Comparison of ENCODE assay signal across 21 cellular contexts in the genomic region with DNA sequence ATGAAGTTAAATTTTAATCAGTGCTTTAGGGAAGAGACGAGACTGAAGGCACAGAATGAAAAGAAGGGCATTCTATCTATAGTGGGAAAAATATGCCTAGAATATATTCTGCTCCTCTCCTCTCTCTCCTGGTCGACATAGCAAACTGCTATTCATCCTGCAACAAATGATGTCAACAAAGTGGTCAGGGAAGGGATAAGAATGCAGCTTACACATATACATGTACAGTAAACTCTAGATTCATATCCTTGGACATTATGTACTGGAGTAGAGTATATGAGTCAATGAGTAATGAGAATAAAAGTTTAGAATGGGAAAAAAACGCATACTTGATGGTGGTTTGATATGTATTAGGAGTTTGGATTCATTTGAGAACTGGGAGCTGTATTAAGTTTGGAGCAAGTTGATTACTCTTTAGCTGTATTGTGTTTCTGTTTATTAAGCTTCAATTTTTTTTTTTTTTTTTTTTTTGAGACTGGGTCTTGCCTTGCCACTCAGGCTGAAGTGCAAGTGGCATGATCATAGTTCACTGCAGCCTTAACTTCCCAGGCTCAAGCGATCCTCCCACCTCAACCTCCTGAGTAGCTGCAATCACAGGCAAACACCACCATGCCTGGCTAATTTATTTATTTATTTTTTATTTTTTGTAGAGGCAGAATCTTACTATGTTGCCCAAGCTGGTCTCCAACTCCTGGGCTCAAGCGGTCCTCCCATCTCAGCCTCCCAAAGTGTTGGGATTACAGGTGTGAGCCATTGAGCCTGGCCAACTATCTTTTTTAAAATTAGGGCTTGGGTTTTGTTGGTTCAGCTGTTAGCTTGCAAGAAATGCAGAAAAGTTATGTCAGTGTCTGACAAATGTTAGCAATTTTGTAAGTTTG. TPM values are rescaled to one million over a fixed set of nuclear protein-coding genes. Genes with fewer than 3 reads are reported as not detected.
DNase-seq lines count a peak whose midpoint lies in the region; ATAC-seq, FAIRE-seq and TF ChIP-seq lines count a peak whose summit lies in the region.
"Had no signal": no experiment of that assay in that cellular context is flagged by ENCODE, and none has a peak within 500 bp of the region (broad histone marks: within the 10 kb centered on the region; RNA-seq: fewer than 3 reads in every experiment).

No MANE protein-coding gene starts in this region.

- no peak for TF ChIP-seq CTCF in CD8-positive, alpha-beta T cell (IDR thresholded peaks at IDR 0.05)
- TF ChIP-seq CTCF in brain microvascular endothelial cell (IDR thresholded peaks at IDR 0.05; ENCODE audit: low read depth, low read length, missing control alignments): no peak
- TF ChIP-seq CTCF in tibial nerve (IDR thresholded peaks at IDR 0.05): no peak

- in situ Hi-C loops in brain microvascular endothelial cell (cut with HindIII; ENCODE audit: low pct_ligation_motif_present, low sequenced_read_pairs): no loop called here

- H3K27ac ChIP-seq in CD8-positive, alpha-beta T cell (ENCODE audit: low read depth, low read length): no peak overlapping the region
- H3K27ac ChIP-seq in brain microvascular endothelial cell (no peak overlapping the region), tibial nerve (no peak overlapping the region)
- H3K27ac ChIP-seq: epithelial cell of prostate, upper lobe of right lung had no signal

- TF ChIP-seq POLR2A in GM12891 (IDR thresholded peaks at IDR 0.05; ENCODE audit: low read depth, low read length): peak; percentile 60; the same call in 1 of the 2 replicates
- no peak for TF ChIP-seq POLR2A in tibial nerve (IDR thresholded peaks at IDR 0.05)

- CTCF ChIA-PET in CD8-positive, alpha-beta T cell (lab: Charles Lee): interaction anchor here (0.8 to 2.5 kb wide), 4 partner anchors 12 to 110 kb away, joined by 3 to 8 read pairs (median 4); no protein-coding TSS in a partner anchor
- CTCF ChIA-PET in activated CD4-positive, alpha-beta memory T cell treated with anti-CD3 and anti-CD28 coated beads for 36 hours (lab: Charles Lee): interaction anchor here (0.7 kb wide), 1 partner anchor 121 kb away, joined by 3 read pairs; no protein-coding TSS in a partner anchor

- 81 to 82% methylated on average over 5 of the region's 5 CpGs for WGBS in tibial nerve, 2 donors

- no peak for TF ChIP-seq EP300 in tibial nerve (IDR thresholded peaks at IDR 0.05)

- H3K4me3 Mint-ChIP-seq in CD8-positive, alpha-beta T cell: no peak overlapping the region
- H3K4me3 Mint-ChIP-seq in activated CD4-positive, alpha-beta memory T cell treated with anti-CD3 and anti-CD28 coated beads for 36 hours: no peak overlapping the region
- no peak overlapping the region for H3K4me3 Mint-ChIP-seq in immature natural killer cell
- H3K4me3 Mint-ChIP-seq: neural crest cell had no signal

- H3K27me3 Mint-ChIP-seq in CD8-positive, alpha-beta T cell (ENCODE audit: low read depth): no peaks in the 10 kb centered on the region
- H3K27me3 Mint-ChIP-seq in activated CD4-positive, alpha-beta memory T cell treated with anti-CD3 and anti-CD28 coated beads for 36 hours: no peaks in the 10 kb centered on the region
- peaks cover 0 to 4% (median 0%) of the 10 kb centered on the region in 3 donors for H3K27me3 Mint-ChIP-seq in immature natural killer cell (ENCODE audit: low read depth in 3 of 3)

- intact Hi-C loops in CD8-positive, alpha-beta T cell (cut with DNase I, micrococcal nuclease): loop anchor here in 1 of 2 experiments (2.0 kb wide), 1 partner anchor 13 kb away; no protein-coding TSS in a partner anchor
- intact Hi-C loops in activated CD4-positive, alpha-beta memory T cell treated with anti-CD3 and anti-CD28 coated beads for 36 hours (cut with micrococcal nuclease): loop anchor here (5.0 kb wide), 1 partner anchor 178 kb away; no protein-coding TSS in a partner anchor

- H3K36me3 ChIP-seq in CD8-positive, alpha-beta T cell (ENCODE audit: insufficient read depth, low read length): peaks cover 7% of the 10 kb centered on the region
- H3K36me3 ChIP-seq in brain microvascular endothelial cell (replicated peaks) (peaks cover 25% of the 10 kb centered on the region), tibial nerve (peaks cover 0 to 46% (median 0%) of the 10 kb centered on the region in 3 donors)

- no peaks in the 10 kb centered on the region for H3K9me3 ChIP-seq in CD8-positive, alpha-beta T cell (ENCODE audit: low read length)
- H3K9me3 ChIP-seq in tibial nerve: peaks cover 0 to 7% (median 2%) of the 10 kb centered on the region in 4 donors
- H3K9me3 ChIP-seq: upper lobe of right lung had no signal

- no peak for ATAC-seq in CD8-positive, alpha-beta T cell
- ATAC-seq: upper lobe of right lung had no signal

- peak; percentile 16 for FAIRE-seq in GM12891 (lab: Jason Lieb, UNC)
- FAIRE-seq: colon had no signal

- no peak for DNase-seq in CD8-positive, alpha-beta T cell
- DNase-seq in GM12891 (ENCODE audit: insufficient read length, low spot score): no peak
- DNase-seq in activated CD4-positive, alpha-beta memory T cell treated with anti-CD3 and anti-CD28 coated beads for 36 hours: no peak
- no peak for DNase-seq in immature natural killer cell
- DNase-seq in NCI-H146 treated with DMSO at 0.1 percent for 48 hours (lab: John Stamatoyannopoulos, UW; ENCODE audit: unreplicated experiment): no peak
- DNase-seq in ureter (ENCODE audit: low spot score): no peak
- no peak for DNase-seq in brain microvascular endothelial cell
- no peak for DNase-seq in tibial nerve (ENCODE audit: low spot score in 2 of 2)
- DNase-seq: activated CD4-positive, CD25-positive, alpha-beta regulatory T cell; DND-41; H7; mammary epithelial cell; NCI-H187 treated with DMSO at 0.1 percent for 48 hours; NCI-H510A; stimulated activated CD4-positive, alpha-beta T cell treated with anti-CD3 and anti-CD28 coated beads, Interleukin-12 subunit alpha, Interleukin-12 subunit beta, amount 100 ng/mL, for 4 hours; stimulated activated naive CD4-positive, alpha-beta T cell; upper lobe of right lung had no signal

- peaks cover 64% of the 10 kb centered on the region for H3K36me3 Mint-ChIP-seq in CD8-positive, alpha-beta T cell
- peaks cover 66% of the 10 kb centered on the region for H3K36me3 Mint-ChIP-seq in activated CD4-positive, alpha-beta memory T cell treated with anti-CD3 and anti-CD28 coated beads for 36 hours
- peaks cover 24 to 30% (median 28%) of the 10 kb centered on the region in 3 donors for H3K36me3 Mint-ChIP-seq in immature natural killer cell

- peak overlapping the region; percentile 85 for H3K27ac Mint-ChIP-seq in CD8-positive, alpha-beta T cell
- peak overlapping the region; percentile 39 for H3K27ac Mint-ChIP-seq in activated CD4-positive, alpha-beta memory T cell treated with anti-CD3 and anti-CD28 coated beads for 36 hours
- peak overlapping the region in 5 of 6 donors; percentile 57 to 79 (median 68) for H3K27ac Mint-ChIP-seq in immature natural killer cell

- no peaks in the 10 kb centered on the region for H3K9me3 Mint-ChIP-seq in CD8-positive, alpha-beta T cell
- H3K9me3 Mint-ChIP-seq in activated CD4-positive, alpha-beta memory T cell treated with anti-CD3 and anti-CD28 coated beads for 36 hours: peaks cover 17% of the 10 kb centered on the region
- peaks cover 0 to 2% (median 0%) of the 10 kb centered on the region in 6 donors for H3K9me3 Mint-ChIP-seq in immature natural killer cell

- no peaks in the 10 kb centered on the region for H3K4me1 ChIP-seq in CD8-positive, alpha-beta T cell (ENCODE audit: insufficient read depth, low read length)
- no peaks in the 10 kb centered on the region for H3K4me1 ChIP-seq in tibial nerve

- peaks cover 38% of the 10 kb centered on the region for H3K4me1 Mint-ChIP-seq in CD8-positive, alpha-beta T cell (ENCODE audit: low read depth)
- peaks cover 16% of the 10 kb centered on the region for H3K4me1 Mint-ChIP-seq in activated CD4-positive, alpha-beta memory T cell treated with anti-CD3 and anti-CD28 coated beads for 36 hours (ENCODE audit: low read depth)
- peaks cover 26 to 79% of the 10 kb centered on the region in 2 donors for H3K4me1 Mint-ChIP-seq in immature natural killer cell
- H3K4me1 Mint-ChIP-seq: neural crest cell had no signal

- H3K27me3 ChIP-seq in CD8-positive, alpha-beta T cell (ENCODE audit: insufficient read depth, low read length): no peaks in the 10 kb centered on the region
- H3K27me3 ChIP-seq in brain microvascular endothelial cell (replicated peaks) (no peaks in the 10 kb centered on the region), tibial nerve (no peaks in the 10 kb centered on the region)
- H3K27me3 ChIP-seq: BLaER1 treated with 17β-estradiol and CSF1 and Interleukin-3, amounts not matched to agents 10 nM and 100 nM; upper lobe of right lung had no signal

- no peak overlapping the region for H3K4me3 ChIP-seq in CD8-positive, alpha-beta T cell (ENCODE audit: low read depth, low read length)
- H3K4me3 ChIP-seq in brain microvascular endothelial cell (ENCODE audit: low read depth, low read length): no peak overlapping the region
- no peak overlapping the region for H3K4me3 ChIP-seq in tibial nerve
- H3K4me3 ChIP-seq: BLaER1 treated with 17β-estradiol and CSF1 and Interleukin-3, amounts not matched to agents 10 nM and 100 nM; upper lobe of right lung had no signal

- POLR2A ChIA-PET in CD8-positive, alpha-beta T cell (lab: Charles Lee): interaction anchor here (1.9 kb wide), 1 partner anchor 10 kb away, joined by 5 read pairs; no protein-coding TSS in a partner anchor
- POLR2A ChIA-PET in activated CD4-positive, alpha-beta memory T cell treated with anti-CD3 and anti-CD28 coated beads for 36 hours (lab: Charles Lee): interaction anchor here (0.6 kb wide), 1 partner anchor 15 kb away, joined by 3 read pairs; no protein-coding TSS in a partner anchor

TF ChIP-seq in GM12891, 5 proteins besides CTCF, POLR2A, EP300 and RAD21:
- TF ChIP-seq POLR2AphosphoS5 (IDR thresholded peaks at IDR 0.05; ENCODE audit: low read depth, low read length) (peak; percentile 60; the same call in 1 of the 2 replicates), TAF1 (IDR thresholded peaks at IDR 0.05; ENCODE audit: low read depth, low read length) (no peak)

RNA-seq across cellular contexts. Expression of a gene that starts 53.8 kb away (rescaled TPM):
- total RNA-seq in CD8-positive, alpha-beta T cell: 10 to 100 TPM; 66.7 to 69.9 TPM
- 320 TPM for polyA plus RNA-seq in GM12891 (2012; ENCODE audit: low read depth, missing spikeins)
- total RNA-seq in activated CD4-positive, alpha-beta memory T cell treated with anti-CD3 and anti-CD28 coated beads for 36 hours: 100 to 1,000 TPM; 309 to 314 TPM
- 100 to 1,000 TPM in 1 of 3 donors, 10 to 100 TPM in 2; 79.4 to 121 (median 99.4) TPM for polyA plus RNA-seq in immature natural killer cell
- total RNA-seq in ureter: 84.1 TPM
- 10 to 100 TPM; 40.2 to 73.9 (median 65.6) TPM for total RNA-seq in tibial nerve
